1 cellular context compared by ENCODE assay signal in the genomic region with DNA sequence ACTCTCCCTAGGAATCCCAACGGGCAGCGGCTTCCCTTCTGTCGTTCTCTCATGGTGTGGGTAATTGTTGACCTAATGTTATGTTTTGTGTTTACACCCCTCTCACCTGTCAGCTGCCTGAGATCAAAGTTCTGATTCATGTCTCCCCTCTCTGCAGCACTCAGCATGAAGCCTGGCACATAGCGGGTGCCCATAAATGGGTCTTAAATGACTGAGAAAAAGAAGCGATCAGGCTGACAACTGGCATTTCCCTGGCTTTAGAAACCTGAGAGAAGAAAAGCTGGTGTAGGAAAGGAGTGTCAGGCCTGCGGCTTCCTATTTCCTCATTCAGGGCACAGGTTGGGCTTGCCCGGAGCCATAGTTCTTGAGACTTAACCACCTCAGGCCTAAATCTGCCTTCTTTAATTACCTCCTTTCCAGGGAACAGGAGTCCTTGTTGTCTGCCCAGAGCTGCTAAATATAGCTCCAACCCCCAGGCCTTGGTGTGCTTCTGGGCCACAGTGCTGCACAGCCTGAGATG.
TF ChIP-seq lines count a peak whose summit lies in the region.

No MANE protein-coding gene starts in this region.

TF ChIP-seq in HepG2, 621 proteins besides CTCF, POLR2A, EP300 and RAD21 (continued from another document and continues in another):
- TF ChIP-seq, protein P1, sequence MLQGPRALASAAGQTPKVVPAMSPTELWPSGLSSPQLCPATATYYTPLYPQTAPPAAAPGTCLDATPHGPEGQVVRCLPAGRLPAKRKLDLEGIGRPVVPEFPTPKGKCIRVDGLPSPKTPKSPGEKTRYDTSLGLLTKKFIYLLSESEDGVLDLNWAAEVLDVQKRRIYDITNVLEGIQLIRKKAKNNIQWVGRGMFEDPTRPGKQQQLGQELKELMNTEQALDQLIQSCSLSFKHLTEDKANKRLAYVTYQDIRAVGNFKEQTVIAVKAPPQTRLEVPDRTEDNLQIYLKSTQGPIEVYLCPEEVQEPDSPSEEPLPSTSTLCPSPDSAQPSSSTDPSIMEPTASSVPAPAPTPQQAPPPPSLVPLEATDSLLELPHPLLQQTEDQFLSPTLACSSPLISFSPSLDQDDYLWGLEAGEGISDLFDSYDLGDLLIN (CRISPR knock-in tag; IDR thresholded peaks at IDR 0.05; ENCODE audit: borderline replicate concordance), result no peak
- TF ChIP-seq, protein P2, sequence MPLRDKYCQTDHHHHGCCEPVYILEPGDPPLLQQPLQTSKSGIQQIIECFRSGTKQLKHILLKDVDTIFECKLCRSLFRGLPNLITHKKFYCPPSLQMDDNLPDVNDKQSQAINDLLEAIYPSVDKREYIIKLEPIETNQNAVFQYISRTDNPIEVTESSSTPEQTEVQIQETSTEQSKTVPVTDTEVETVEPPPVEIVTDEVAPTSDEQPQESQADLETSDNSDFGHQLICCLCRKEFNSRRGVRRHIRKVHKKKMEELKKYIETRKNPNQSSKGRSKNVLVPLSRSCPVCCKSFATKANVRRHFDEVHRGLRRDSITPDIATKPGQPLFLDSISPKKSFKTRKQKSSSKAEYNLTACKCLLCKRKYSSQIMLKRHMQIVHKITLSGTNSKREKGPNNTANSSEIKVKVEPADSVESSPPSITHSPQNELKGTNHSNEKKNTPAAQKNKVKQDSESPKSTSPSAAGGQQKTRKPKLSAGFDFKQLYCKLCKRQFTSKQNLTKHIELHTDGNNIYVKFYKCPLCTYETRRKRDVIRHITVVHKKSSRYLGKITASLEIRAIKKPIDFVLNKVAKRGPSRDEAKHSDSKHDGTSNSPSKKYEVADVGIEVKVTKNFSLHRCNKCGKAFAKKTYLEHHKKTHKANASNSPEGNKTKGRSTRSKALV (CRISPR knock-in tag; IDR thresholded peaks at IDR 0.05), result no peak
- TF ChIP-seq EZH2 (conservative IDR thresholded peaks at IDR 0.05; ENCODE audit: low read depth, low read length) (no peak), MYC (CRISPR knock-in tag; IDR thresholded peaks at IDR 0.05; ENCODE audit: borderline replicate concordance) (no peak), ZNF484 (CRISPR knock-in tag; IDR thresholded peaks at IDR 0.05; ENCODE audit: borderline replicate concordance, low read depth) (no peak), HOXA9 (CRISPR knock-in tag; IDR thresholded peaks at IDR 0.05; ENCODE audit: borderline replicate concordance) (no peak), ZNF343 (CRISPR knock-in tag; IDR thresholded peaks at IDR 0.05) (no peak), ZNF251 (CRISPR knock-in tag; IDR thresholded peaks at IDR 0.05) (no peak), BORCS8-MEF2B (CRISPR knock-in tag; IDR thresholded peaks at IDR 0.05) (no peak), CREB1 (IDR thresholded peaks at IDR 0.05) (no peak), CREB1 (CRISPR knock-in tag; IDR thresholded peaks at IDR 0.05) (no peak), AKAP8 (CRISPR knock-in tag; IDR thresholded peaks at IDR 0.05) (no peak), SCMH1 (CRISPR knock-in tag; IDR thresholded peaks at IDR 0.05; ENCODE audit: borderline replicate concordance) (no peak), NPAS2 (CRISPR knock-in tag; IDR thresholded peaks at IDR 0.05; ENCODE audit: borderline replicate concordance) (no peak), YEATS2 (CRISPR knock-in tag; IDR thresholded peaks at IDR 0.05; ENCODE audit: borderline replicate concordance) (no peak), ZNF281 (CRISPR knock-in tag; IDR thresholded peaks at IDR 0.05; ENCODE audit: borderline replicate concordance) (no peak; the same call in 1 of the 2 replicates), NFATC3 (CRISPR knock-in tag; IDR thresholded peaks at IDR 0.05) (no peak), ZNF367 (CRISPR knock-in tag; IDR thresholded peaks at IDR 0.05; ENCODE audit: borderline replicate concordance) (no peak), ZBTB1 (CRISPR knock-in tag; IDR thresholded peaks at IDR 0.05; ENCODE audit: borderline replicate concordance) (no peak), PLSCR1 (CRISPR knock-in tag; IDR thresholded peaks at IDR 0.05; ENCODE audit: borderline replicate concordance) (no peak), NFKBIZ (CRISPR knock-in tag; IDR thresholded peaks at IDR 0.05) (no peak), HES4 (CRISPR knock-in tag; IDR thresholded peaks at IDR 0.05; ENCODE audit: borderline replicate concordance) (no peak), ZNF441 (CRISPR knock-in tag; IDR thresholded peaks at IDR 0.05; ENCODE audit: borderline replicate concordance) (no peak), ZFP41 (CRISPR knock-in tag; IDR thresholded peaks at IDR 0.05; ENCODE audit: borderline replicate concordance) (no peak), SATB2 (CRISPR knock-in tag; IDR thresholded peaks at IDR 0.05) (no peak), XRCC5 (optimal IDR thresholded peaks at IDR 0.05; ENCODE audit: low read length) (peak; percentile 39), ZNF263 (CRISPR knock-in tag; IDR thresholded peaks at IDR 0.05) (no peak), RFX1 (IDR thresholded peaks at IDR 0.05) (no peak), FOXP1 (IDR thresholded peaks at IDR 0.05) (peak; percentile 93), FOXP1 (CRISPR knock-in tag; IDR thresholded peaks at IDR 0.05) (peak; percentile 99)
- TF ChIP-seq, protein P3, sequence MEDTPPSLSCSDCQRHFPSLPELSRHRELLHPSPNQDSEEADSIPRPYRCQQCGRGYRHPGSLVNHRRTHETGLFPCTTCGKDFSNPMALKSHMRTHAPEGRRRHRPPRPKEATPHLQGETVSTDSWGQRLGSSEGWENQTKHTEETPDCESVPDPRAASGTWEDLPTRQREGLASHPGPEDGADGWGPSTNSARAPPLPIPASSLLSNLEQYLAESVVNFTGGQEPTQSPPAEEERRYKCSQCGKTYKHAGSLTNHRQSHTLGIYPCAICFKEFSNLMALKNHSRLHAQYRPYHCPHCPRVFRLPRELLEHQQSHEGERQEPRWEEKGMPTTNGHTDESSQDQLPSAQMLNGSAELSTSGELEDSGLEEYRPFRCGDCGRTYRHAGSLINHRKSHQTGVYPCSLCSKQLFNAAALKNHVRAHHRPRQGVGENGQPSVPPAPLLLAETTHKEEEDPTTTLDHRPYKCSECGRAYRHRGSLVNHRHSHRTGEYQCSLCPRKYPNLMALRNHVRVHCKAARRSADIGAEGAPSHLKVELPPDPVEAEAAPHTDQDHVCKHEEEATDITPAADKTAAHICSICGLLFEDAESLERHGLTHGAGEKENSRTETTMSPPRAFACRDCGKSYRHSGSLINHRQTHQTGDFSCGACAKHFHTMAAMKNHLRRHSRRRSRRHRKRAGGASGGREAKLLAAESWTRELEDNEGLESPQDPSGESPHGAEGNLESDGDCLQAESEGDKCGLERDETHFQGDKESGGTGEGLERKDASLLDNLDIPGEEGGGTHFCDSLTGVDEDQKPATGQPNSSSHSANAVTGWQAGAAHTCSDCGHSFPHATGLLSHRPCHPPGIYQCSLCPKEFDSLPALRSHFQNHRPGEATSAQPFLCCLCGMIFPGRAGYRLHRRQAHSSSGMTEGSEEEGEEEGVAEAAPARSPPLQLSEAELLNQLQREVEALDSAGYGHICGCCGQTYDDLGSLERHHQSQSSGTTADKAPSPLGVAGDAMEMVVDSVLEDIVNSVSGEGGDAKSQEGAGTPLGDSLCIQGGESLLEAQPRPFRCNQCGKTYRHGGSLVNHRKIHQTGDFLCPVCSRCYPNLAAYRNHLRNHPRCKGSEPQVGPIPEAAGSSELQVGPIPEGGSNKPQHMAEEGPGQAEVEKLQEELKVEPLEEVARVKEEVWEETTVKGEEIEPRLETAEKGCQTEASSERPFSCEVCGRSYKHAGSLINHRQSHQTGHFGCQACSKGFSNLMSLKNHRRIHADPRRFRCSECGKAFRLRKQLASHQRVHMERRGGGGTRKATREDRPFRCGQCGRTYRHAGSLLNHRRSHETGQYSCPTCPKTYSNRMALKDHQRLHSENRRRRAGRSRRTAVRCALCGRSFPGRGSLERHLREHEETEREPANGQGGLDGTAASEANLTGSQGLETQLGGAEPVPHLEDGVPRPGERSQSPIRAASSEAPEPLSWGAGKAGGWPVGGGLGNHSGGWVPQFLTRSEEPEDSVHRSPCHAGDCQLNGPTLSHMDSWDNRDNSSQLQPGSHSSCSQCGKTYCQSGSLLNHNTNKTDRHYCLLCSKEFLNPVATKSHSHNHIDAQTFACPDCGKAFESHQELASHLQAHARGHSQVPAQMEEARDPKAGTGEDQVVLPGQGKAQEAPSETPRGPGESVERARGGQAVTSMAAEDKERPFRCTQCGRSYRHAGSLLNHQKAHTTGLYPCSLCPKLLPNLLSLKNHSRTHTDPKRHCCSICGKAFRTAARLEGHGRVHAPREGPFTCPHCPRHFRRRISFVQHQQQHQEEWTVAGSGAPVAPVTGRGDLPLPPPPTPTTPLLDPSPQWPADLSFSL (CRISPR knock-in tag; IDR thresholded peaks at IDR 0.05), result no peak
- TF ChIP-seq, protein P4, sequence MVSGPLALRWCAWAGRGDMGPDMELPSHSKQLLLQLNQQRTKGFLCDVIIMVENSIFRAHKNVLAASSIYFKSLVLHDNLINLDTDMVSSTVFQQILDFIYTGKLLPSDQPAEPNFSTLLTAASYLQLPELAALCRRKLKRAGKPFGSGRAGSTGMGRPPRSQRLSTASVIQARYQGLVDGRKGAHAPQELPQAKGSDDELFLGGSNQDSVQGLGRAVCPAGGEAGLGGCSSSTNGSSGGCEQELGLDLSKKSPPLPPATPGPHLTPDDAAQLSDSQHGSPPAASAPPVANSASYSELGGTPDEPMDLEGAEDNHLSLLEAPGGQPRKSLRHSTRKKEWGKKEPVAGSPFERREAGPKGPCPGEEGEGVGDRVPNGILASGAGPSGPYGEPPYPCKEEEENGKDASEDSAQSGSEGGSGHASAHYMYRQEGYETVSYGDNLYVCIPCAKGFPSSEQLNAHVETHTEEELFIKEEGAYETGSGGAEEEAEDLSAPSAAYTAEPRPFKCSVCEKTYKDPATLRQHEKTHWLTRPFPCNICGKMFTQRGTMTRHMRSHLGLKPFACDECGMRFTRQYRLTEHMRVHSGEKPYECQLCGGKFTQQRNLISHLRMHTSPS (CRISPR knock-in tag; IDR thresholded peaks at IDR 0.05; ENCODE audit: low read depth), result peak; percentile 89; the same call in 1 of the 2 replicates
- TF ChIP-seq, protein P5, sequence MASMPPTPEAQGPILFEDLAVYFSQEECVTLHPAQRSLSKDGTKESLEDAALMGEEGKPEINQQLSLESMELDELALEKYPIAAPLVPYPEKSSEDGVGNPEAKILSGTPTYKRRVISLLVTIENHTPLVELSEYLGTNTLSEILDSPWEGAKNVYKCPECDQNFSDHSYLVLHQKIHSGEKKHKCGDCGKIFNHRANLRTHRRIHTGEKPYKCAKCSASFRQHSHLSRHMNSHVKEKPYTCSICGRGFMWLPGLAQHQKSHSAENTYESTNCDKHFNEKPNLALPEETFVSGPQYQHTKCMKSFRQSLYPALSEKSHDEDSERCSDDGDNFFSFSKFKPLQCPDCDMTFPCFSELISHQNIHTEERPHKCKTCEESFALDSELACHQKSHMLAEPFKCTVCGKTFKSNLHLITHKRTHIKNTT (CRISPR knock-in tag; IDR thresholded peaks at IDR 0.05), result no peak
- TF ChIP-seq, protein P6, sequence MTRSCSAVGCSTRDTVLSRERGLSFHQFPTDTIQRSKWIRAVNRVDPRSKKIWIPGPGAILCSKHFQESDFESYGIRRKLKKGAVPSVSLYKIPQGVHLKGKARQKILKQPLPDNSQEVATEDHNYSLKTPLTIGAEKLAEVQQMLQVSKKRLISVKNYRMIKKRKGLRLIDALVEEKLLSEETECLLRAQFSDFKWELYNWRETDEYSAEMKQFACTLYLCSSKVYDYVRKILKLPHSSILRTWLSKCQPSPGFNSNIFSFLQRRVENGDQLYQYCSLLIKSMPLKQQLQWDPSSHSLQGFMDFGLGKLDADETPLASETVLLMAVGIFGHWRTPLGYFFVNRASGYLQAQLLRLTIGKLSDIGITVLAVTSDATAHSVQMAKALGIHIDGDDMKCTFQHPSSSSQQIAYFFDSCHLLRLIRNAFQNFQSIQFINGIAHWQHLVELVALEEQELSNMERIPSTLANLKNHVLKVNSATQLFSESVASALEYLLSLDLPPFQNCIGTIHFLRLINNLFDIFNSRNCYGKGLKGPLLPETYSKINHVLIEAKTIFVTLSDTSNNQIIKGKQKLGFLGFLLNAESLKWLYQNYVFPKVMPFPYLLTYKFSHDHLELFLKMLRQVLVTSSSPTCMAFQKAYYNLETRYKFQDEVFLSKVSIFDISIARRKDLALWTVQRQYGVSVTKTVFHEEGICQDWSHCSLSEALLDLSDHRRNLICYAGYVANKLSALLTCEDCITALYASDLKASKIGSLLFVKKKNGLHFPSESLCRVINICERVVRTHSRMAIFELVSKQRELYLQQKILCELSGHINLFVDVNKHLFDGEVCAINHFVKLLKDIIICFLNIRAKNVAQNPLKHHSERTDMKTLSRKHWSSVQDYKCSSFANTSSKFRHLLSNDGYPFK (CRISPR knock-in tag; IDR thresholded peaks at IDR 0.05; ENCODE audit: borderline replicate concordance), result no peak
